ENCODE assay signal across 16 cellular contexts in the genomic region with DNA sequence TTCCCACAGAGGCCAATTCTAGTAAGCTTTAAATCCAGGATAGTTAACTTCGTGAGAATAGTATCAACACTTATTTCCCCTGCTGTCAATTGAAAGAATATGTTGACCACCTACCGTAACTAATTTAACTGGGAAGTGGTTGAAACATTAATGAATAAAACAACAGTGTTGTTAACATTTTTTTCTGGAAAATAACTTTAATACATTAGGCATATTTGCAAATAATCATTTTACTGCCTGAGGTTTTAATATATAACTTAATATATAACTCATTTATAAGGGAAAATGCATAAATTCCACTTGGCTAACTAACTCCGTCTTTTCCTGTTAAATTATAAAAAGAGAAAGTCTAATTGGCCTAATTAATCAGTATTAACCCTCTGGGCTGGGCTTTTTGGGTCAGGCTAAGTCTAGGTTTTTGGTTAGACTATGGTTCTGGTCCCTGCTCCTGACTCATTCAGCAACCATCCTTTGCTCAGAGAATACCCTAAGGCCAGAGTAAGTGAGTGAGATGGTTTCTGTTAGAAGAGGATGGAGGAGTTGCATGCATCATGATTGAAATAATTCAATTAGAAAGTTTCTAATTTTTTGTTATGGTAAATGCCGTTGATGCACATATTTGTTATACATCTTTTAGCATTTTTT. TPM values are rescaled to one million over a fixed set of nuclear protein-coding genes. Genes with fewer than 3 reads are reported as not detected.
DNase-seq lines count a peak whose midpoint lies in the region; ATAC-seq and TF ChIP-seq lines count a peak whose summit lies in the region.
"Had no signal": no experiment of that assay in that cellular context is flagged by ENCODE, and none has a peak within 500 bp of the region (broad histone marks: within the 10 kb centered on the region; RNA-seq: fewer than 3 reads in every experiment).

No MANE protein-coding gene starts in this region.

- no peak overlapping the region; the same call in 1 of the 2 replicates for H3K27ac ChIP-seq in Panc1 (ENCODE audit: low read length)
- H3K27ac ChIP-seq: BLaER1 had no signal

- peaks cover 8% of the 10 kb centered on the region; the same call in 1 of the 2 replicates for H3K4me1 ChIP-seq in Panc1 (ENCODE audit: control insufficient read depth, insufficient read depth, low read length)

- intact Hi-C loops in Panc1 (cut with micrococcal nuclease; ENCODE audit: unreplicated experiment) = no loop called here

- H3K36me3 Mint-ChIP-seq in activated CD4-positive, alpha-beta T cell treated with anti-CD3 and anti-CD28 coated beads, Interleukin-2, amount 10 ng/mL, durations not matched to agents 7 days and 5 days (ENCODE audit: low read depth) = no peaks in the 10 kb centered on the region
- H3K36me3 Mint-ChIP-seq: memory B cell had no signal

- no peaks in the 10 kb centered on the region for H3K27me3 Mint-ChIP-seq in activated CD4-positive, alpha-beta T cell treated with anti-CD3 and anti-CD28 coated beads, Interleukin-2, amount 10 ng/mL, durations not matched to agents 7 days and 5 days
- H3K27me3 Mint-ChIP-seq: memory B cell, T-helper 17 cell had no signal

- H3K4me1 Mint-ChIP-seq in activated CD4-positive, alpha-beta T cell treated with anti-CD3 and anti-CD28 coated beads, Interleukin-2, amount 10 ng/mL, durations not matched to agents 7 days and 5 days = peaks cover 21% of the 10 kb centered on the region

- CTCF ChIA-PET in Panc1 (lab: Charles Lee) = no interaction called here
- CTCF ChIA-PET in activated CD4-positive, alpha-beta T cell treated with anti-CD3 and anti-CD28 coated beads, Interleukin-2, amount 10 ng/mL, durations not matched to agents 7 days and 5 days (lab: Charles Lee) = interaction anchor here (1.6 kb wide), 1 partner anchor 11 kb away, joined by 6 read pairs; the partner anchor contains the start of gene SKIL

- H3K9me3 ChIP-seq in Panc1 (ENCODE audit: control insufficient read depth, insufficient read depth, low read depth, low read length) = no peaks in the 10 kb centered on the region

- no peak overlapping the region for H3K27ac Mint-ChIP-seq in activated CD4-positive, alpha-beta T cell treated with anti-CD3 and anti-CD28 coated beads, Interleukin-2, amount 10 ng/mL, durations not matched to agents 7 days and 5 days
- H3K27ac Mint-ChIP-seq: activated CD8-positive, alpha-beta T cell treated with anti-CD3 and anti-CD28 coated beads, Interleukin-2, amount 10 ng/mL, durations not matched to agents 7 days and 5 days; memory B cell; T-helper 17 cell had no signal

- in situ Hi-C loops in Panc1 (cut with HindIII; ENCODE audit: low pct_unique_long_range_greater_than_20kb, low sequenced_read_pairs) = no loop called here

- no TSS peak for BruUV-seq in Panc1 (replicated peaks; lab: Mats Ljungman, UMichigan)

- no peaks in the 10 kb centered on the region for H3K27me3 ChIP-seq in Panc1 (ENCODE audit: control insufficient read depth, insufficient read depth, low read length)
- H3K27me3 ChIP-seq: BLaER1 had no signal

- H3K4me3 Mint-ChIP-seq in activated CD4-positive, alpha-beta T cell treated with anti-CD3 and anti-CD28 coated beads, Interleukin-2, amount 10 ng/mL, durations not matched to agents 7 days and 5 days = no peak overlapping the region
- H3K4me3 Mint-ChIP-seq: activated CD8-positive, alpha-beta T cell treated with anti-CD3 and anti-CD28 coated beads, Interleukin-2, amount 10 ng/mL, durations not matched to agents 7 days and 5 days; memory B cell; T-helper 17 cell had no signal

- POLR2A ChIA-PET in Panc1 (lab: Charles Lee) = interaction anchor here (0.7 kb wide), 1 partner anchor 1164 kb away, joined by 5 read pairs; no protein-coding TSS in a partner anchor
- POLR2A ChIA-PET in activated CD4-positive, alpha-beta T cell treated with anti-CD3 and anti-CD28 coated beads, Interleukin-2, amount 10 ng/mL, durations not matched to agents 7 days and 5 days (lab: Charles Lee) = no interaction called here

- peak; percentile 82 for DNase-seq in EH (ENCODE audit: low read depth)
- DNase-seq in Panc1 (ENCODE audit: low read depth, low spot score) = no peak
- DNase-seq in glomerular visceral epithelial cell (ENCODE audit: extremely low spot score) = peak; percentile 43
- DNase-seq in epidermal melanocyte (ENCODE audit: insufficient read length, low spot score) = no peak
- DNase-seq in T-helper 9 cell = no peak
- no peak for DNase-seq in activated CD4-positive, alpha-beta T cell treated with anti-CD3 and anti-CD28 coated beads, Interleukin-2, amount 10 ng/mL, durations not matched to agents 7 days and 5 days
- DNase-seq in UCSD-AML1 (lab: John Stamatoyannopoulos, UW; ENCODE audit: unreplicated experiment) = no peak
- DNase-seq: activated CD8-positive, alpha-beta T cell treated with anti-CD3 and anti-CD28 coated beads, Interleukin-2, amount 10 ng/mL, durations not matched to agents 7 days and 5 days; central memory CD4-positive, alpha-beta T cell; Kasumi-1; NCI-H2081; T-helper 17 cell had no signal

- H3K36me3 ChIP-seq in Panc1 (ENCODE audit: control insufficient read depth, insufficient read depth, low read length) = no peaks in the 10 kb centered on the region
- H3K36me3 ChIP-seq: BLaER1 had no signal

- H3K4me3 ChIP-seq in Panc1 (ENCODE audit: low read depth in 2 of 2, low read length in 2 of 2) = no peak overlapping the region
- H3K4me3 ChIP-seq: BLaER1 had no signal

- no peak for TF ChIP-seq CTCF in Panc1 (IDR thresholded peaks at IDR 0.05)

- ATAC-seq in HG02610 (IDR thresholded peaks at IDR 0.05; ENCODE audit: unreplicated experiment) = peak; percentile 64
- ATAC-seq in Panc1 = peak; percentile 79
- ATAC-seq: activated CD8-positive, alpha-beta T cell treated with anti-CD3 and anti-CD28 coated beads, Interleukin-2, amount 10 ng/mL, durations not matched to agents 7 days and 5 days; esophagus mucosa; T-helper 17 cell had no signal

- H3K9me3 Mint-ChIP-seq in activated CD4-positive, alpha-beta T cell treated with anti-CD3 and anti-CD28 coated beads, Interleukin-2, amount 10 ng/mL, durations not matched to agents 7 days and 5 days = no peaks in the 10 kb centered on the region
- H3K9me3 Mint-ChIP-seq: memory B cell had no signal

RNA-seq across cellular contexts. Expression of gene SKIL, which starts 10.9 kb away (rescaled TPM):
- total RNA-seq in Panc1 (2021; ENCODE audit: unreplicated experiment) = 94.2 TPM
- polyA plus RNA-seq in Panc1 (2012; ENCODE audit: insufficient read length) = 23.3 TPM
- 10 to 100 TPM; 15.9 to 19.1 TPM for total RNA-seq in activated CD4-positive, alpha-beta T cell treated with anti-CD3 and anti-CD28 coated beads, Interleukin-2, amount 10 ng/mL, durations not matched to agents 7 days and 5 days

Comparison
In these comparisons a context has a peak if more than half of its experiments do, and no peak if none do; other contexts are left out.
1. DNase-seq: peak in EH (single experiment) and glomerular visceral epithelial cell (single experiment); none in Panc1 (single experiment), epidermal melanocyte (single experiment), T-helper 9 cell (single experiment), activated CD4-positive, alpha-beta T cell treated with anti-CD3 and anti-CD28 coated beads, Interleukin-2, amount 10 ng/mL, durations not matched to agents 7 days and 5 days (single experiment) and UCSD-AML1 (single experiment).